In genomic region chr3:124691599-124691998, GRCh38 we compare ENCODE assay signal across 32 cellular contexts.
"Had no signal": no experiment of that assay in that cellular context is flagged by ENCODE, and none has a peak within 500 bp of the region (broad histone marks: within the 10 kb centered on the region; RNA-seq: fewer than 3 reads in every experiment).

No MANE protein-coding gene starts in this region.

- H3K27me3 ChIP-seq: ascending aorta, cardiac muscle cell, colonic mucosa, sigmoid colon, upper lobe of left lung, vagina had no signal

- H3K4me1 ChIP-seq: ascending aorta, colonic mucosa, vagina had no signal

- H3K4me3 Mint-ChIP-seq: activated naive CD4-positive, alpha-beta T cell treated with anti-CD3 and anti-CD28 coated beads, Interleukin-2, amount 10 ng/mL, durations not matched to agents 7 days and 5 days; activated naive CD8-positive, alpha-beta T cell treated with anti-CD3 and anti-CD28 coated beads, Interleukin-2, amount 10 ng/mL, durations not matched to agents 7 days and 5 days; activated T-cell treated with anti-CD3 and anti-CD28 coated beads, Interleukin-2, amount 50 U/mL, for 24 hours; brain; naive B cell; nephron progenitor cell; stimulated activated memory B cell treated with anti-CD40 and anti-IgM and Interleukin-4, amounts not matched to agents 10 μg/mL and 1 μg/mL and 100 μg/mL, for 72 hours; stimulated activated naive CD8-positive, alpha-beta T cell treated with anti-CD3 and anti-CD28 coated beads, Interleukin-15, amount 100 ng/mL, for 72 hours; T-helper 2 cell treated with Interferon-gamma antibody and Interleukin-4, amounts not matched to agents 5 μg/mL and 100 μg/mL, for 36 hours had no signal

- H3K4me1 Mint-ChIP-seq: brain, nephron progenitor cell had no signal

- H3K27me3 Mint-ChIP-seq: brain, progenitor cell of endocrine pancreas had no signal

- H3K36me3 ChIP-seq: cardiac muscle cell, colonic mucosa, neutrophil, sigmoid colon, upper lobe of left lung, vagina had no signal

- FAIRE-seq: frontal cortex, small intestine had no signal

- H3K36me3 Mint-ChIP-seq: activated naive CD4-positive, alpha-beta T cell treated with anti-CD3 and anti-CD28 coated beads, Interleukin-2, amount 10 ng/mL, durations not matched to agents 7 days and 5 days; activated naive CD8-positive, alpha-beta T cell treated with anti-CD3 and anti-CD28 coated beads, Interleukin-2, amount 10 ng/mL, durations not matched to agents 7 days and 5 days; naive B cell; stimulated activated memory B cell treated with anti-CD40 and anti-IgM and Interleukin-4, amounts not matched to agents 10 μg/mL and 1 μg/mL and 100 μg/mL, for 72 hours had no signal

- H3K27ac Mint-ChIP-seq: activated naive CD4-positive, alpha-beta T cell treated with anti-CD3 and anti-CD28 coated beads, Interleukin-2, amount 10 ng/mL, durations not matched to agents 7 days and 5 days; activated naive CD8-positive, alpha-beta T cell treated with anti-CD3 and anti-CD28 coated beads, Interleukin-2, amount 10 ng/mL, durations not matched to agents 7 days and 5 days; activated T-cell treated with anti-CD3 and anti-CD28 coated beads, Interleukin-2, amount 50 U/mL, for 24 hours; brain; naive B cell; nephron progenitor cell; stimulated activated memory B cell treated with anti-CD40 and anti-IgM and Interleukin-4, amounts not matched to agents 10 μg/mL and 1 μg/mL and 100 μg/mL, for 72 hours; stimulated activated naive CD8-positive, alpha-beta T cell treated with anti-CD3 and anti-CD28 coated beads, Interleukin-15, amount 100 ng/mL, for 72 hours; T-helper 2 cell treated with Interferon-gamma antibody and Interleukin-4, amounts not matched to agents 5 μg/mL and 100 μg/mL, for 36 hours had no signal

- H3K4me3 ChIP-seq: ascending aorta, cardiac muscle cell, colonic mucosa, sigmoid colon, upper lobe of left lung, vagina had no signal

- H3K9me3 ChIP-seq: ascending aorta, colonic mucosa, neutrophil, sigmoid colon, upper lobe of left lung, vagina had no signal

- ATAC-seq: activated CD4-positive, CD25-positive, alpha-beta regulatory T cell treated with anti-CD3 and anti-CD28 coated beads, Interleukin-2, amount 50 U/mL, for 24 hours; stimulated activated memory B cell treated with anti-CD40 and anti-IgM and Interleukin-4, amounts not matched to agents 10 μg/mL and 1 μg/mL and 100 μg/mL, for 72 hours; stimulated activated naive CD8-positive, alpha-beta T cell treated with anti-CD3 and anti-CD28 coated beads, Interleukin-15, amount 100 ng/mL, for 72 hours had no signal

- H3K27ac ChIP-seq: ascending aorta, cardiac muscle cell, colonic mucosa, neutrophil, sigmoid colon, upper lobe of left lung, vagina had no signal

- DNase-seq: activated CD4-positive, alpha-beta T cell treated with anti-CD3 and anti-CD28 coated beads for 48 hours; activated CD4-positive, alpha-beta T cell treated with anti-CD3 and anti-CD28 coated beads, Interleukin-2, amount 50 U/mL, for 48 hours; activated CD8-positive, alpha-beta memory T cell treated with anti-CD3 and anti-CD28 coated beads, Interleukin-2, amount 50 U/mL, for 4 hours; activated gamma-delta T cell; activated naive CD4-positive, alpha-beta T cell treated with anti-CD3 and anti-CD28 coated beads, Interleukin-2, amount 10 ng/mL, durations not matched to agents 7 days and 5 days; activated naive CD8-positive, alpha-beta T cell treated with anti-CD3 and anti-CD28 coated beads, Interleukin-2, amount 10 ng/mL, durations not matched to agents 7 days and 5 days; activated T-cell treated with anti-CD3 and anti-CD28 coated beads, Interleukin-2, amount 50 U/mL, for 24 hours; cerebellar nuclear complex; colonic mucosa; effector CD8-positive, alpha-beta T cell; islet precursor cell; left ventricle myocardium superior; naive B cell; nephron progenitor cell; sigmoid colon; small intestine; stimulated activated CD4-positive, alpha-beta T cell treated with anti-CD3 and anti-CD28 coated beads, Interleukin-1b, Interleukin-23, amount 100 ng/mL, for 48 hours; stimulated activated CD4-positive, alpha-beta T cell treated with anti-CD3 and anti-CD28 coated beads, Interleukin-4, amount 100 ng/mL, for 4 hours; stimulated activated CD8-positive, alpha-beta memory T cell treated with anti-CD3 and anti-CD28 coated beads, Interleukin-4, amount 100 ng/mL, for 48 hours; stimulated activated naive CD8-positive, alpha-beta T cell treated with anti-CD3 and anti-CD28 coated beads, Interleukin-15, amount 100 ng/mL, for 72 hours; substantia nigra; upper lobe of left lung had no signal

- H3K9me3 Mint-ChIP-seq: activated naive CD4-positive, alpha-beta T cell treated with anti-CD3 and anti-CD28 coated beads, Interleukin-2, amount 10 ng/mL, durations not matched to agents 7 days and 5 days; activated naive CD8-positive, alpha-beta T cell treated with anti-CD3 and anti-CD28 coated beads, Interleukin-2, amount 10 ng/mL, durations not matched to agents 7 days and 5 days; activated T-cell treated with anti-CD3 and anti-CD28 coated beads, Interleukin-2, amount 50 U/mL, for 24 hours; brain; naive B cell; nephron progenitor cell; stimulated activated memory B cell treated with anti-CD40 and anti-IgM and Interleukin-4, amounts not matched to agents 10 μg/mL and 1 μg/mL and 100 μg/mL, for 72 hours; stimulated activated naive CD8-positive, alpha-beta T cell treated with anti-CD3 and anti-CD28 coated beads, Interleukin-15, amount 100 ng/mL, for 72 hours; T-helper 2 cell treated with Interferon-gamma antibody and Interleukin-4, amounts not matched to agents 5 μg/mL and 100 μg/mL, for 36 hours had no signal
